Comparison of ENCODE assay signal across 18 cellular contexts in genomic region chr7:95322874-95323273, GRCh38. TPM values are rescaled to one million over a fixed set of nuclear protein-coding genes. Genes with fewer than 3 reads are reported as not detected.
"Had no signal": no experiment of that assay in that cellular context is flagged by ENCODE, and none has a peak within 500 bp of the region (broad histone marks: within the 10 kb centered on the region; RNA-seq: fewer than 3 reads in every experiment).

No MANE protein-coding gene starts in this region.

- H3K27ac ChIP-seq: coronary artery, gastrocnemius medialis, left ventricle myocardium inferior, stomach had no signal

- H3K27me3 ChIP-seq: gastrocnemius medialis had no signal

- H3K9me3 ChIP-seq: gastrocnemius medialis, left ventricle myocardium inferior, stomach had no signal

- DNase-seq: activated CD4-positive, alpha-beta memory T cell treated with anti-CD3 and anti-CD28 coated beads, Interleukin-2, amount 10 ng/mL, durations not matched to agents 7 days and 5 days; activated CD4-positive, alpha-beta T cell treated with anti-CD3 and anti-CD28 coated beads for 48 hours; activated CD4-positive, CD25-positive, alpha-beta regulatory T cell; activated CD8-positive, alpha-beta memory T cell treated with anti-CD3 and anti-CD28 coated beads, Interleukin-2, amount 10 ng/mL, durations not matched to agents 7 days and 5 days; activated naive CD8-positive, alpha-beta T cell treated with anti-CD3 and anti-CD28 coated beads for 36 hours; erythroblast; gastrocnemius medialis; head of caudate nucleus; kidney; left ventricle myocardium inferior; nephron progenitor cell; occipital lobe; posterior cingulate gyrus; stomach had no signal

- H3K4me1 ChIP-seq: gastrocnemius medialis, left ventricle myocardium inferior had no signal

- ATAC-seq: activated CD8-positive, alpha-beta memory T cell treated with anti-CD3 and anti-CD28 coated beads, Interleukin-2, amount 10 ng/mL, durations not matched to agents 7 days and 5 days; gastrocnemius medialis had no signal

- H3K4me3 ChIP-seq: coronary artery, gastrocnemius medialis, left ventricle myocardium inferior, stomach had no signal

- H3K36me3 ChIP-seq: gastrocnemius medialis, left ventricle myocardium inferior, stomach had no signal

RNA-seq across cellular contexts. Expression of gene PON1, which starts 1.5 kb away (rescaled TPM):
- total RNA-seq: activated CD4-positive, alpha-beta memory T cell treated with anti-CD3 and anti-CD28 coated beads, Interleukin-2, amount 10 ng/mL, durations not matched to agents 7 days and 5 days; activated CD8-positive, alpha-beta memory T cell treated with anti-CD3 and anti-CD28 coated beads, Interleukin-2, amount 10 ng/mL, durations not matched to agents 7 days and 5 days; activated naive CD8-positive, alpha-beta T cell treated with anti-CD3 and anti-CD28 coated beads for 36 hours; kidney; left ventricle myocardium inferior; myocyte; occipital lobe; renal cortical epithelial cell; temporal lobe had no signal
